In the genomic region with DNA sequence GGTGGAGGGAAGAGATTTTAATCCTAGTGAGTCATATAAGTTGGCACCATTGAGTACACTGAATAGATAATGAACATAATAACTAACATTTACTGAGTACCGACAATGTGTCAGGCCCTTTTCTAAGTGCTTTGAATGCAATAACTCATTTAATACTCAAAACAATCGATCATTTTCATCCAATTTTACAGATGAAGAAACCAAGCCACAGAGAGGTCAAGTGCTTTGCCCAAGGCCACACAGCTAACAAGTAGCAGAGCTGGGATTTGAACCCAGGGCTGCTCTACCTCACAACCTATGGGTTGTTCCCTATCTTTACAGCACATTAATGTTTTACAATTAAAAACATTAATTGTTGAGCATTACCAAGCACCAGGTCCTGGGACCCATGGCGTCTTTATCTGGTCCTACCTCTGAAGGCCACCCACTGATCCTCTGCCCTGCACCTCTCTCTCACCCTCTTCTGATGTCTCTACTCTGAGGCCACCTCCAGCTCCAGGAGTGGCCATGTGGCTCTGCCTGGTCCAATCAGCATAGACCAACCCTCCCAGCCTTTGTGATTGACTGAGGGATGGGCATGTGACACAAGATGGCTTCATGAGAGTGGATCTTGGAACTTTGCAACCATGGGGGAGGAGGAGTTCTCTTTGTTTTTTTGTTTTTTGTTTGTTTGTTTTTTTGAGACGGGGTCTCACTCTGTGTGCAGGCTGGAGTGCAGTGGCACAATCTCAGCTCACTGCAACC, we compare ENCODE assay signal across 1 cellular context.
TF ChIP-seq lines count a peak whose summit lies in the region.

No MANE protein-coding gene starts in this region.

TF ChIP-seq in IMR-90, 13 proteins besides CTCF, POLR2A, EP300 and RAD21:
- no peak for TF ChIP-seq MAZ (IDR thresholded peaks at IDR 0.05; ENCODE audit: borderline replicate concordance, low read depth, low read length)
- TF ChIP-seq, protein P1, sequence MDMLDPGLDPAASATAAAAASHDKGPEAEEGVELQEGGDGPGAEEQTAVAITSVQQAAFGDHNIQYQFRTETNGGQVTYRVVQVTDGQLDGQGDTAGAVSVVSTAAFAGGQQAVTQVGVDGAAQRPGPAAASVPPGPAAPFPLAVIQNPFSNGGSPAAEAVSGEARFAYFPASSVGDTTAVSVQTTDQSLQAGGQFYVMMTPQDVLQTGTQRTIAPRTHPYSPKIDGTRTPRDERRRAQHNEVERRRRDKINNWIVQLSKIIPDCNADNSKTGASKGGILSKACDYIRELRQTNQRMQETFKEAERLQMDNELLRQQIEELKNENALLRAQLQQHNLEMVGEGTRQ (IDR thresholded peaks at IDR 0.05; ENCODE audit: low read depth, low read length) = peak; percentile 46; the same call in 1 of the 2 replicates
- no peak for TF ChIP-seq MXI1 (IDR thresholded peaks at IDR 0.05; ENCODE audit: borderline replicate concordance, low read depth, low read length)
TF ChIP-seq in IMR-90: peak in this region for 1.
